1 cellular context compared by ENCODE assay signal in the genomic region with DNA sequence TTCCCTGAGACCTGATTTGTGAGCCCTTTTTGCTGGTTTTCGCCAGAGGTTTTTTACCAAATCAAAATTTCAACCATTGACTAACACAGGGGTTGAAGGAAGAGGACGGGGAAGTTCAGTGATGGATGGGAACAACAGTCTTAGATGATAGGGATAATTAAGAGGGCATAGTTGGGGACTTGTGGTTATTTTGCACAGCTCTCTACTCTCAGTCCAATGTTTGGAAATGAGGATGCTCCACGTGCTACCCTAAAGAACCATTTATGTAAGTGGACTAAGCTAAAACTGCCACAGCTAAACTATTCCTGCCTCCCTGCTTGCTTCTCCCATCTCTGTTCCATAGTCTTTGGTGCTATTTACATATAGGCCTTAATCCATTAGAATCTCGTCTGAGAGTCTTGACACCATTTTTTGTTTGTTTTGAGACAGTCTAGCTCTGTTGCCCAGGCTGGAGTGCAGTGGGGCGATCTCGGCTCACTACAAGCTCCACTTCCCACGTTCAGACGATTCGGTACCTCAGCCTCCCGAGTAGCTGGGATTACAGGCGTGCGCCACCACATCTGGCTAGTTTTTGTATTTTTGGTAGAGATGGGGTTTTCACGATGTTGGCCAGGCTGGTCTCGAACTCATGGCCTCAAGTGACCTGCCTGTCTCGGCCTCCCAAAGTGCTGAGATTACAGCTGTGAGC.
TF ChIP-seq lines count a peak whose summit lies in the region.

No MANE protein-coding gene starts in this region.

TF ChIP-seq in K562, 482 proteins besides CTCF, POLR2A, EP300 and RAD21 (continued from another document and continues in another):
- TF ChIP-seq, protein P1, sequence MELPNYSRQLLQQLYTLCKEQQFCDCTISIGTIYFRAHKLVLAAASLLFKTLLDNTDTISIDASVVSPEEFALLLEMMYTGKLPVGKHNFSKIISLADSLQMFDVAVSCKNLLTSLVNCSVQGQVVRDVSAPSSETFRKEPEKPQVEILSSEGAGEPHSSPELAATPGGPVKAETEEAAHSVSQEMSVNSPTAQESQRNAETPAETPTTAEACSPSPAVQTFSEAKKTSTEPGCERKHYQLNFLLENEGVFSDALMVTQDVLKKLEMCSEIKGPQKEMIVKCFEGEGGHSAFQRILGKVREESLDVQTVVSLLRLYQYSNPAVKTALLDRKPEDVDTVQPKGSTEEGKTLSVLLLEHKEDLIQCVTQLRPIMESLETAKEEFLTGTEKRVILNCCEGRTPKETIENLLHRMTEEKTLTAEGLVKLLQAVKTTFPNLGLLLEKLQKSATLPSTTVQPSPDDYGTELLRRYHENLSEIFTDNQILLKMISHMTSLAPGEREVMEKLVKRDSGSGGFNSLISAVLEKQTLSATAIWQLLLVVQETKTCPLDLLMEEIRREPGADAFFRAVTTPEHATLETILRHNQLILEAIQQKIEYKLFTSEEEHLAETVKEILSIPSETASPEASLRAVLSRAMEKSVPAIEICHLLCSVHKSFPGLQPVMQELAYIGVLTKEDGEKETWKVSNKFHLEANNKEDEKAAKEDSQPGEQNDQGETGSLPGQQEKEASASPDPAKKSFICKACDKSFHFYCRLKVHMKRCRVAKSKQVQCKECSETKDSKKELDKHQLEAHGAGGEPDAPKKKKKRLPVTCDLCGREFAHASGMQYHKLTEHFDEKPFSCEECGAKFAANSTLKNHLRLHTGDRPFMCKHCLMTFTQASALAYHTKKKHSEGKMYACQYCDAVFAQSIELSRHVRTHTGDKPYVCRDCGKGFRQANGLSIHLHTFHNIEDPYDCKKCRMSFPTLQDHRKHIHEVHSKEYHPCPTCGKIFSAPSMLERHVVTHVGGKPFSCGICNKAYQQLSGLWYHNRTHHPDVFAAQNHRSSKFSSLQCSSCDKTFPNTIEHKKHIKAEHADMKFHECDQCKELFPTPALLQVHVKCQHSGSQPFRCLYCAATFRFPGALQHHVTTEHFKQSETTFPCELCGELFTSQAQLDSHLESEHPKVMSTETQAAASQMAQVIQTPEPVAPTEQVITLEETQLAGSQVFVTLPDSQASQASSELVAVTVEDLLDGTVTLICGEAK (IDR thresholded peaks at IDR 0.05): 0 out of 2 replicates have a peak, but pooled peaks have one; percentile 21
- TF ChIP-seq, protein P1 (CRISPR knock-in tag; IDR thresholded peaks at IDR 0.05): no peak
- TF ChIP-seq DACH1 (IDR thresholded peaks at IDR 0.05; ENCODE audit: partially characterized antibody) (peak; percentile 43), EZH2 (IDR thresholded peaks at IDR 0.05; ENCODE audit: borderline replicate concordance, low read depth, low read length) (no peak), ETV5 (CRISPR knock-in tag; IDR thresholded peaks at IDR 0.05; ENCODE audit: low read depth) (no peak), POLR2B (IDR thresholded peaks at IDR 0.05; ENCODE audit: low read depth, partially characterized antibody) (peak; percentile 20), TAF9B (IDR thresholded peaks at IDR 0.05; ENCODE audit: partially characterized antibody) (no peak), ZNF780A (CRISPR knock-in tag; IDR thresholded peaks at IDR 0.05) (no peak), LEF1 (IDR thresholded peaks at IDR 0.05) (no peak), SMARCB1 (IDR thresholded peaks at IDR 0.05; ENCODE audit: insufficient read length, low read depth) (no peak), ASH1L (IDR thresholded peaks at IDR 0.05; ENCODE audit: borderline replicate concordance, low read depth, partially characterized antibody) (no peak), RNF2 (IDR thresholded peaks at IDR 0.05) (no peak), NFRKB (IDR thresholded peaks at IDR 0.05; ENCODE audit: low read depth) (no peak; the same call in 1 of the 2 replicates), GABPB1 (CRISPR knock-in tag; IDR thresholded peaks at IDR 0.05) (no peak), ZNF121 (CRISPR knock-in tag; conservative IDR thresholded peaks at IDR 0.05) (no peak), CHD1 (IDR thresholded peaks at IDR 0.05; ENCODE audit: low read length) (no peak), NRF1 (conservative IDR thresholded peaks at IDR 0.05 in 1 of 2, IDR thresholded peaks at IDR 0.05 in 1 of 2) (no peak)
- TF ChIP-seq, protein P2, sequence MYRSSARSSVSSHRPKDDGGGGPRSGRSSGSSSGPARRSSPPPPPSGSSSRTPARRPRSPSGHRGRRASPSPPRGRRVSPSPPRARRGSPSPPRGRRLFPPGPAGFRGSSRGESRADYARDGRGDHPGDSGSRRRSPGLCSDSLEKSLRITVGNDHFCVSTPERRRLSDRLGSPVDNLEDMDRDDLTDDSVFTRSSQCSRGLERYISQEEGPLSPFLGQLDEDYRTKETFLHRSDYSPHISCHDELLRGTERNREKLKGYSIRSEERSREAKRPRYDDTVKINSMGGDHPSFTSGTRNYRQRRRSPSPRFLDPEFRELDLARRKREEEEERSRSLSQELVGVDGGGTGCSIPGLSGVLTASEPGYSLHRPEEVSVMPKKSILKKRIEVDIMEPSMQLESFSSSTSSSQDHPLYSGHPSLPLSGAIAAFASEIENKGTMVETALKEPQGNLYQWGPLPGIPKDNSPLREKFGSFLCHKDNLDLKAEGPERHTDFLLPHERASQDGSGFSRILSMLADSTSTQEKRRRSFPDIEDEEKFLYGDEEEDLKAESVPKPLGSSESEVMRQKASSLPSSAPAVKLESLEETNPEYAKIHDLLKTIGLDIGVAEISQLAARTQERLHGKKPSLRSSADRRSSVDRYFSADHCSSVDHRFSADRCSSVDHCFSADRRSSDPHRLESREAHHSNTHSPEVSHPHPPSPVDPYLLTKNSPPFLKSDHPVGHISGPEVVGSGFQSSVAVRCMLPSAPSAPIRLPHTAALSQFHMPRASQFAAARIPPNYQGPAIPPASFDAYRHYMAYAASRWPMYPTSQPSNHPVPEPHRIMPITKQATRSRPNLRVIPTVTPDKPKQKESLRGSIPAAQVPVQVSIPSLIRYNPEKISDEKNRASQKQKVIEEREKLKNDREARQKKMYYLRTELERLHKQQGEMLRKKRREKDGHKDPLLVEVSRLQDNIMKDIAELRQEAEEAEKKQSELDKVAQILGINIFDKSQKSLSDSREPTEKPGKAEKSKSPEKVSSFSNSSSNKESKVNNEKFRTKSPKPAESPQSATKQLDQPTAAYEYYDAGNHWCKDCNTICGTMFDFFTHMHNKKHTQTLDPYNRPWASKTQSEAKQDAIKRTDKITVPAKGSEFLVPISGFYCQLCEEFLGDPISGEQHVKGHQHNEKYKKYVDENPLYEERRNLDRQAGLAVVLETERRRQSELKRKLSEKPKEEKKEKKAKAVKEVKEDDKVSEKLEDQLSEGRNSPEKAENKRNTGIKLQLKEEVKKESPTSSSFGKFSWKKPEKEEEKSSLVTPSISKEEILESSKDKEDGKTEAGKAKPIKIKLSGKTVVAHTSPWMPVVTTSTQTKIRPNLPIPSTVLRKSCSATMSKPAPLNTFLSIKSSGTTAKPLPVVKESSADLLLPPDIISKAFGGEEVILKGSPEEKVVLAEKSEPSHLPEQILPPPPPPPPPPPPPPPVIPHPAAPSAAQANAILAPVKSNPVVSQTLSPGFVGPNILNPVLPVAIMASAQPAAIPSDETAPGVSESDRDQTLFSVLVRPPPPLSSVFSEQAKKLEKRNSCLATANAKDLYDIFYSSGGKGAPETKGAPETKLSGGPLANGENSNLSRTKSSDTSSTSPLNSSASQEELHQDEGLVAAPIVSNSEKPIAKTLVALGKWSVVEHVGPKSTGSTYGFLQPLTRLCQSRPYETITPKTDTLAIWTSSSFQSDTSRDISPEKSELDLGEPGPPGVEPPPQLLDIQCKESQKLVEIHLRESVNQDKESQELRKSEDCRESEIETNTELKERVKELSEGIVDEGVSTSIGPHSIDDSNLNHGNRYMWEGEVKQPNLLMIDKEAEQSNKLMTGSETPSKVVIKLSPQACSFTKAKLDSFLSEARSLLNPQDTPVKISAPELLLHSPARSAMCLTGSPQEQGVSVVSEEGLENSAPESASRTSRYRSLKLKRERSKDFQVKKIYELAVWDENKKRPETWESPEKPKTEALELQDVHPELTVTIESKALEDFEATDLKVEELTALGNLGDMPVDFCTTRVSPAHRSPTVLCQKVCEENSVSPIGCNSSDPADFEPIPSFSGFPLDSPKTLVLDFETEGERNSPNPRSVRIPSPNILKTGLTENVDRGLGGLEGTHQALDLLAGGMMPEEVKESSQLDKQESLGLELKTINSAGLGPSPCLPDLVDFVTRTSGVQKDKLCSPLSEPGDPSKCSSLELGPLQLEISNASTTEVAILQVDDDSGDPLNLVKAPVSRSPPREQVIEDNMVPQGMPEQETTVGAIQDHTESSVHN (IDR thresholded peaks at IDR 0.05; ENCODE audit: borderline replicate concordance in 1 of 2, low read depth in 1 of 2): no peak
- TF ChIP-seq, protein P3, sequence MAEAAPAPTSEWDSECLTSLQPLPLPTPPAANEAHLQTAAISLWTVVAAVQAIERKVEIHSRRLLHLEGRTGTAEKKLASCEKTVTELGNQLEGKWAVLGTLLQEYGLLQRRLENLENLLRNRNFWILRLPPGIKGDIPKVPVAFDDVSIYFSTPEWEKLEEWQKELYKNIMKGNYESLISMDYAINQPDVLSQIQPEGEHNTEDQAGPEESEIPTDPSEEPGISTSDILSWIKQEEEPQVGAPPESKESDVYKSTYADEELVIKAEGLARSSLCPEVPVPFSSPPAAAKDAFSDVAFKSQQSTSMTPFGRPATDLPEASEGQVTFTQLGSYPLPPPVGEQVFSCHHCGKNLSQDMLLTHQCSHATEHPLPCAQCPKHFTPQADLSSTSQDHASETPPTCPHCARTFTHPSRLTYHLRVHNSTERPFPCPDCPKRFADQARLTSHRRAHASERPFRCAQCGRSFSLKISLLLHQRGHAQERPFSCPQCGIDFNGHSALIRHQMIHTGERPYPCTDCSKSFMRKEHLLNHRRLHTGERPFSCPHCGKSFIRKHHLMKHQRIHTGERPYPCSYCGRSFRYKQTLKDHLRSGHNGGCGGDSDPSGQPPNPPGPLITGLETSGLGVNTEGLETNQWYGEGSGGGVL (CRISPR knock-in tag; IDR thresholded peaks at IDR 0.05): no peak
- TF ChIP-seq, protein P4, sequence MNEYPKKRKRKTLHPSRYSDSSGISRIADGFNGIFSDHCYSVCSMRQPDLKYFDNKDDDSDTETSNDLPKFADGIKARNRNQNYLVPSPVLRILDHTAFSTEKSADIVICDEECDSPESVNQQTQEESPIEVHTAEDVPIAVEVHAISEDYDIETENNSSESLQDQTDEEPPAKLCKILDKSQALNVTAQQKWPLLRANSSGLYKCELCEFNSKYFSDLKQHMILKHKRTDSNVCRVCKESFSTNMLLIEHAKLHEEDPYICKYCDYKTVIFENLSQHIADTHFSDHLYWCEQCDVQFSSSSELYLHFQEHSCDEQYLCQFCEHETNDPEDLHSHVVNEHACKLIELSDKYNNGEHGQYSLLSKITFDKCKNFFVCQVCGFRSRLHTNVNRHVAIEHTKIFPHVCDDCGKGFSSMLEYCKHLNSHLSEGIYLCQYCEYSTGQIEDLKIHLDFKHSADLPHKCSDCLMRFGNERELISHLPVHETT (CRISPR knock-in tag; conservative IDR thresholded peaks at IDR 0.05 in 1 of 2, IDR thresholded peaks at IDR 0.05 in 1 of 2): peak in 1 of 2 experiments; percentile 4; a peak in 2 of 4 replicates
- TF ChIP-seq, protein P5, sequence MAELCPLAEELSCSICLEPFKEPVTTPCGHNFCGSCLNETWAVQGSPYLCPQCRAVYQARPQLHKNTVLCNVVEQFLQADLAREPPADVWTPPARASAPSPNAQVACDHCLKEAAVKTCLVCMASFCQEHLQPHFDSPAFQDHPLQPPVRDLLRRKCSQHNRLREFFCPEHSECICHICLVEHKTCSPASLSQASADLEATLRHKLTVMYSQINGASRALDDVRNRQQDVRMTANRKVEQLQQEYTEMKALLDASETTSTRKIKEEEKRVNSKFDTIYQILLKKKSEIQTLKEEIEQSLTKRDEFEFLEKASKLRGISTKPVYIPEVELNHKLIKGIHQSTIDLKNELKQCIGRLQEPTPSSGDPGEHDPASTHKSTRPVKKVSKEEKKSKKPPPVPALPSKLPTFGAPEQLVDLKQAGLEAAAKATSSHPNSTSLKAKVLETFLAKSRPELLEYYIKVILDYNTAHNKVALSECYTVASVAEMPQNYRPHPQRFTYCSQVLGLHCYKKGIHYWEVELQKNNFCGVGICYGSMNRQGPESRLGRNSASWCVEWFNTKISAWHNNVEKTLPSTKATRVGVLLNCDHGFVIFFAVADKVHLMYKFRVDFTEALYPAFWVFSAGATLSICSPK (IDR thresholded peaks at IDR 0.05; ENCODE audit: borderline replicate concordance): no peak
- TF ChIP-seq, protein P6, sequence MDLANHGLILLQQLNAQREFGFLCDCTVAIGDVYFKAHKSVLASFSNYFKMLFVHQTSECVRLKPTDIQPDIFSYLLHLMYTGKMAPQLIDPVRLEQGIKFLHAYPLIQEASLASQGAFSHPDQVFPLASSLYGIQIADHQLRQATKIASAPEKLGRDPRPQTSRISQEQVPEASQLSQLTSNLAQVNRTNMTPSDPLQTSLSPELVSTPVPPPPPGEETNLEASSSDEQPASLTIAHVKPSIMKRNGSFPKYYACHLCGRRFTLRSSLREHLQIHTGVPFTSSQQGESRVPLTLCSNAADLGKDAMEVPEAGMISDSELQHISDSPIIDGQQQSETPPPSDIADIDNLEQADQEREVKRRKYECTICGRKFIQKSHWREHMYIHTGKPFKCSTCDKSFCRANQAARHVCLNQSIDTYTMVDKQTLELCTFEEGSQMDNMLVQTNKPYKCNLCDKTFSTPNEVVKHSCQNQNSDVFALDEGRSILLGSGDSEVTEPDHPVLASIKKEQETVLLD (IDR thresholded peaks at IDR 0.05): no peak
- TF ChIP-seq, protein P7, sequence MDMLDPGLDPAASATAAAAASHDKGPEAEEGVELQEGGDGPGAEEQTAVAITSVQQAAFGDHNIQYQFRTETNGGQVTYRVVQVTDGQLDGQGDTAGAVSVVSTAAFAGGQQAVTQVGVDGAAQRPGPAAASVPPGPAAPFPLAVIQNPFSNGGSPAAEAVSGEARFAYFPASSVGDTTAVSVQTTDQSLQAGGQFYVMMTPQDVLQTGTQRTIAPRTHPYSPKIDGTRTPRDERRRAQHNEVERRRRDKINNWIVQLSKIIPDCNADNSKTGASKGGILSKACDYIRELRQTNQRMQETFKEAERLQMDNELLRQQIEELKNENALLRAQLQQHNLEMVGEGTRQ (CRISPR knock-in tag; IDR thresholded peaks at IDR 0.05): no peak
